Comparison of ENCODE assay signal across 8 cellular contexts in the genomic region with DNA sequence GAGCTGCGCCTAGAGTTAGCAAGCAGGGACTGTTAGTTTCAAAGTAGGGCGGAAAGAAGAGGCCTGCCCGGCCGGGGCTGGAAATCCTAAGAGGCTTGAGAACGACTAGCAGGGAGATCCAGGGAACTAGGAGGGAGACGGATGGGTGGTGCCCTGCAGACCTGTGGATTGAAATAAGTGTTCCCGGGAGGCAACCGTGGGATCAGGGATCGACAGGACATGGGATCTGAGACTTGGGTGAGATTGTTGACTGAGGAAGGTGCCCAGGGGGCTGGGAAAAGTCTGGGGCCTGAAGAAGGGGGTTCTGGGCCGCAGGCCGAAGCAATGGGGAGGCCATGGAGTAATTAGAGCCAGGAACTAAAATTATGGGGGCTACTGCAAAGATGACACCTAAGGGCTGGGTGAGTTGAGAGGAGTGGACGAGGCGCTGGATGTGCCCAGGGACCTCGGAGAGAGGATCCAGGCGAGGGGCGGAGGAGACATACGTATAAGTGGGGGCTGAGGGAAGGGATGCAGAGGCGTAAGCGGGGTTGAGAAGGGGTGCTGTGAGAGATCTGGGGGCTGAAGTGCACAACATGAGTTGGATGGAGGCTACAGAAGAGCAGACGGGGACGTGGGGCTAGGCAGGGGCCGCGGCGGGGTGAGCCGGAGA. TPM values are rescaled to one million over a fixed set of nuclear protein-coding genes. Genes with fewer than 3 reads are reported as not detected.
DNase-seq lines count a peak whose midpoint lies in the region; ATAC-seq and TF ChIP-seq lines count a peak whose summit lies in the region.

No MANE protein-coding gene starts in this region.

- peak; percentile 17 for ATAC-seq in HG02981 (IDR thresholded peaks at IDR 0.05; ENCODE audit: unreplicated experiment)

- H3K27ac ChIP-seq in SJSA1: no peak overlapping the region
- peak overlapping the region; percentile 38 to 78 for H3K27ac ChIP-seq in ovary

- no peak for TF ChIP-seq CTCF in foreskin fibroblast (IDR thresholded peaks at IDR 0.05; ENCODE audit: low read depth, low read length)
- no peak for TF ChIP-seq CTCF in ovary (IDR thresholded peaks at IDR 0.05)

- POLR2A ChIA-PET in activated CD4-positive, alpha-beta T cell treated with anti-CD3 and anti-CD28 coated beads, Interleukin-2, amount 10 ng/mL, durations not matched to agents 7 days and 5 days (lab: Charles Lee): no interaction called here

- intact Hi-C loops in ovary (cut with DNase I): no loop called here

- H3K27ac Mint-ChIP-seq in activated CD4-positive, alpha-beta T cell treated with anti-CD3 and anti-CD28 coated beads, Interleukin-2, amount 10 ng/mL, durations not matched to agents 7 days and 5 days: no peak overlapping the region

- H3K4me1 ChIP-seq in SJSA1 (replicated peaks): peaks cover 13% of the 10 kb centered on the region
- no peaks in the 10 kb centered on the region for H3K4me1 ChIP-seq in ovary (ENCODE audit: insufficient read depth)

- peak overlapping the region; percentile 67 for H3K4me3 ChIP-seq in SJSA1
- peak overlapping the region; percentile 96 to 99 for H3K4me3 ChIP-seq in foreskin fibroblast (ENCODE audit: low read depth in 1 of 2, low read length in 2 of 2)
- H3K4me3 ChIP-seq in ovary: peak overlapping the region; percentile 80

- peaks cover 4% of the 10 kb centered on the region for H3K36me3 ChIP-seq in SJSA1
- H3K36me3 ChIP-seq in ovary: no peaks in the 10 kb centered on the region

- no peak overlapping the region for H3K4me3 Mint-ChIP-seq in activated CD4-positive, alpha-beta T cell treated with anti-CD3 and anti-CD28 coated beads, Interleukin-2, amount 10 ng/mL, durations not matched to agents 7 days and 5 days

- H3K4me1 Mint-ChIP-seq in activated CD4-positive, alpha-beta T cell treated with anti-CD3 and anti-CD28 coated beads, Interleukin-2, amount 10 ng/mL, durations not matched to agents 7 days and 5 days: peaks cover 22% of the 10 kb centered on the region

- H3K27me3 Mint-ChIP-seq in activated CD4-positive, alpha-beta T cell treated with anti-CD3 and anti-CD28 coated beads, Interleukin-2, amount 10 ng/mL, durations not matched to agents 7 days and 5 days: no peaks in the 10 kb centered on the region

- no peak for TF ChIP-seq POLR2A in ovary (IDR thresholded peaks at IDR 0.05)

- DNase-seq in activated CD4-positive, alpha-beta T cell treated with anti-CD3 and anti-CD28 coated beads, Interleukin-2, amount 10 ng/mL, durations not matched to agents 7 days and 5 days: peak; percentile 16
- no peak for DNase-seq in activated CD4-positive, alpha-beta T cell treated with anti-CD3 and anti-CD28 coated beads for 1 hour
- peak; percentile 96 to 99 for DNase-seq in SJSA1 (ENCODE audit: low read depth in 1 of 2, low spot score in 2 of 2)
- DNase-seq in foreskin fibroblast: peak; percentile 8 to 57
- peak in 4 of 5 donors; percentile 14 to 50 (median 34) for DNase-seq in ovary
- no peak for DNase-seq in T-helper 9 cell
- DNase-seq in NCI-H1930 (lab: John Stamatoyannopoulos, UW): no peak

- CTCF ChIA-PET in activated CD4-positive, alpha-beta T cell treated with anti-CD3 and anti-CD28 coated beads, Interleukin-2, amount 10 ng/mL, durations not matched to agents 7 days and 5 days (lab: Charles Lee): no interaction called here

- H3K27me3 ChIP-seq in SJSA1 (replicated peaks) (no peaks in the 10 kb centered on the region), ovary (no peaks in the 10 kb centered on the region)

- no peaks in the 10 kb centered on the region for H3K9me3 ChIP-seq in SJSA1 (replicated peaks)
- no peaks in the 10 kb centered on the region for H3K9me3 ChIP-seq in ovary

- TF ChIP-seq EP300 in ovary (IDR thresholded peaks at IDR 0.05): no peak

- peaks cover 5% of the 10 kb centered on the region for H3K36me3 Mint-ChIP-seq in activated CD4-positive, alpha-beta T cell treated with anti-CD3 and anti-CD28 coated beads, Interleukin-2, amount 10 ng/mL, durations not matched to agents 7 days and 5 days (ENCODE audit: low read depth)

- H3K9me3 Mint-ChIP-seq in activated CD4-positive, alpha-beta T cell treated with anti-CD3 and anti-CD28 coated beads, Interleukin-2, amount 10 ng/mL, durations not matched to agents 7 days and 5 days: no peaks in the 10 kb centered on the region

- WGBS in ovary, 3 donors: 1 to 3% (median 2%) methylated on average over 25 of the region's 25 CpGs

RNA-seq across cellular contexts. Expression of a gene that starts 0.6 kb away (rescaled TPM):
- total RNA-seq in activated CD4-positive, alpha-beta T cell treated with anti-CD3 and anti-CD28 coated beads, Interleukin-2, amount 10 ng/mL, durations not matched to agents 7 days and 5 days: 10 to 100 TPM; 55.8 to 56.2 TPM
- 537 and 538 TPM in 2 replicates for total RNA-seq in SJSA1 (2014; rRNA removed; shearing (Covaris generic))
- 100 to 1,000 TPM in 4 of 7 donors, 10 to 100 TPM in 3; 82.8 to 143 (median 106) TPM for total RNA-seq in ovary
- polyA plus RNA-seq in ovary: 100 to 1,000 TPM in 1 of 2 donors, 10 to 100 TPM in 1; 91.2 to 282 TPM

RNA-seq across cellular contexts. Expression of a gene that starts 38.6 kb away (rescaled TPM):
- total RNA-seq in activated CD4-positive, alpha-beta T cell treated with anti-CD3 and anti-CD28 coated beads, Interleukin-2, amount 10 ng/mL, durations not matched to agents 7 days and 5 days: under 1 TPM; 0.44 to 0.69 TPM
- 0.18 and 0.34 TPM in 2 replicates for total RNA-seq in SJSA1 (2014; rRNA removed; shearing (Covaris generic))
- 1 to 10 TPM in 1 of 7 donors, under 1 TPM in 6; 0.23 to 2.9 (median 0.64) TPM for total RNA-seq in ovary
- 1 to 10 TPM in 1 of 2 donors, under 1 TPM in 1; 0.08 to 1.8 TPM for polyA plus RNA-seq in ovary

Comparison
In these comparisons a context has a peak if more than half of its experiments do, and no peak if none do; other contexts are left out.
1. DNase-seq: peak in activated CD4-positive, alpha-beta T cell treated with anti-CD3 and anti-CD28 coated beads, Interleukin-2, amount 10 ng/mL, durations not matched to agents 7 days and 5 days (single experiment), SJSA1 (2 of 2), foreskin fibroblast (2 of 2) and ovary (4 of 5); none in activated CD4-positive, alpha-beta T cell treated with anti-CD3 and anti-CD28 coated beads for 1 hour (single experiment), T-helper 9 cell (single experiment) and NCI-H1930 (0 of 2).
2. Peak in every context shown above with its lines, with median percentiles within 50 percentile points of each other: H3K4me3 ChIP-seq.